ENCODE assay signal across 8 cellular contexts in the genomic region with DNA sequence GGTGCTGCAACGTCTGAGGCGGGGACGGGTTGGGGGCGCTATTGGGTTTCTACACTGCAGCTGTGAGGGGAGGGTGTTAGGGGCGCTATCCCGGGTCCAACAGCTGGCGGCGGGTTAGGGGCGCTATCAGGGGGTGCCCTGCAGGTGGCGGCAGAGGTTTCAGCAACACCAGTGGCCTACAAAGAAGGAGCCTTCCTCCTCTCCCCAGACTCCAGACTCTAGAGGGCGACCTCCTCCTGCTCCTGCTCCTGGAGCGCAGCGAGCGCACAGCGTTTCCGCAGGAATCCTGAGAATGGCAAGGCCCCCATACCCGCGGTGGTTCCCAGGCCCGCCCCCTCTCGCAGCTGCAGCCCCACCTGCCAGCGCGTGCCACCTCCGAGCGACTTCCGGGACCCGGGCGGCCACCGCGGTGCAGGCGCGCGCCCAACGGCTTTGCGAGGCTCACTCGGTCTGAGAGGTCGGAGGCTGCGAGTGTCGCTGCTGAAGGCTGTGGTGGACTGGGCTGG. TPM values are rescaled to one million over a fixed set of nuclear protein-coding genes. Genes with fewer than 3 reads are reported as not detected.
DNase-seq lines count a peak whose midpoint lies in the region; ATAC-seq and TF ChIP-seq lines count a peak whose summit lies in the region.
"Not testable (repeated sequence)": the region's sequence is repeated elsewhere in the genome, so short reads cannot be mapped to it uniquely, and the experiment has no call there.

No MANE protein-coding gene starts in this region.

- not testable (repeated sequence) for H3K9ac ChIP-seq in colonic mucosa (ENCODE audit: low read depth in 2 of 2, low read length in 2 of 2)

- ATAC-seq in GM19025 (IDR thresholded peaks at IDR 0.05; ENCODE audit: low read depth, unreplicated experiment) (peak; percentile 88), HG03108 (IDR thresholded peaks at IDR 0.05; ENCODE audit: unreplicated experiment) (peak; percentile 68)

- not testable (repeated sequence) for H3K27ac ChIP-seq in colonic mucosa

- intact Hi-C loops in colonic mucosa (cut with DNase I) = not testable (repeated sequence)

- not testable (repeated sequence) for H3K9me3 ChIP-seq in BE2C, colonic mucosa

- H3K27me3 ChIP-seq in BE2C, colonic mucosa: not testable (repeated sequence)

- H3K4me3 ChIP-seq in BE2C (ENCODE audit: low read depth, low read length) (peak overlapping the region; percentile 14; the same call in 1 of the 2 replicates), colonic mucosa (peak overlapping the region; percentile 45)

- H3K4me1 ChIP-seq in BE2C, colonic mucosa: not testable (repeated sequence)

- DNase-seq in BE2C (peak; percentile 54), NCI-H446 (lab: John Stamatoyannopoulos, UW) (peak; percentile 1 to 45), colonic mucosa (peak; percentile 80), left kidney (ENCODE audit: low read depth, low spot score) (peak; percentile 82)
- DNase-seq in activated CD4-positive, alpha-beta T cell treated with anti-CD3 and anti-CD28 coated beads, Interleukin-2, amount 50 U/mL, for 24 hours (ENCODE audit: low read depth in 1 of 2, low spot score in 1 of 2) = peak; percentile 62 to 67
- peak; percentile 75 for DNase-seq in stimulated activated CD4-positive, alpha-beta T cell treated with anti-CD3 and anti-CD28 coated beads, Interleukin-4, amount 100 ng/mL, for 1 hour

- peak; percentile 34 for TF ChIP-seq CTCF in BE2C (IDR thresholded peaks at IDR 0.05; ENCODE audit: low read depth, low read length)
- peak; percentile 36 for TF ChIP-seq CTCF in colonic mucosa (IDR thresholded peaks at IDR 0.05)

- not testable (repeated sequence) for H3K36me3 ChIP-seq in BE2C, colonic mucosa

RNA-seq across cellular contexts. Expression of gene ZNF519, which starts 46.5 kb away (rescaled TPM):
- 1.7 TPM for polyA plus RNA-seq in BE2C (2012; ENCODE audit: insufficient read depth, insufficient read length, low read depth)
- 1 to 10 TPM; 2.8 to 8.9 TPM for total RNA-seq in colonic mucosa

Comparison
In these comparisons a context has a peak if more than half of its experiments do, and no peak if none do; other contexts are left out.
1. DNase-seq: peak in every context shown above with its lines; median percentile 82 in left kidney; 80 in colonic mucosa; 75 in stimulated activated CD4-positive, alpha-beta T cell treated with anti-CD3 and anti-CD28 coated beads, Interleukin-4, amount 100 ng/mL, for 1 hour; 64 in activated CD4-positive, alpha-beta T cell treated with anti-CD3 and anti-CD28 coated beads, Interleukin-2, amount 50 U/mL, for 24 hours; 54 in BE2C; 23 in NCI-H446.